Comparison of ENCODE assay signal across 10 cellular contexts in genomic region chr16:52545544-52546262, GRCh38. TPM values are rescaled to one million over a fixed set of nuclear protein-coding genes. Genes with fewer than 3 reads are reported as not detected.
DNase-seq lines count a peak whose midpoint lies in the region; ATAC-seq and TF ChIP-seq lines count a peak whose summit lies in the region.
"Had no signal": no experiment of that assay in that cellular context is flagged by ENCODE, and none has a peak within 500 bp of the region (broad histone marks: within the 10 kb centered on the region; RNA-seq: fewer than 3 reads in every experiment).

No MANE protein-coding gene starts in this region.

- H3K27ac ChIP-seq in VCaP = peak overlapping the region; percentile 78
- H3K27ac ChIP-seq: SK-N-MC had no signal

- no peak overlapping the region for H3K4me3 ChIP-seq in skeletal muscle satellite cell (ENCODE audit: low read length)
- H3K4me3 ChIP-seq: SK-N-MC had no signal

- H3K36me3 ChIP-seq in skeletal muscle satellite cell (ENCODE audit: insufficient read depth, low read length) = no peaks in the 10 kb centered on the region

- peak; percentile 47 for ATAC-seq in left lobe of liver
- no peak for ATAC-seq in HG03135 (IDR thresholded peaks at IDR 0.05; ENCODE audit: unreplicated experiment)
- ATAC-seq in GM18907 (IDR thresholded peaks at IDR 0.05; ENCODE audit: unreplicated experiment) = no peak
- ATAC-seq in activated CD4-positive, CD25-positive, alpha-beta regulatory T cell treated with anti-CD3 and anti-CD28 coated beads, Interleukin-2, amount 50 U/mL, for 24 hours = no peak

- no peaks in the 10 kb centered on the region for H3K4me1 ChIP-seq in skeletal muscle satellite cell (ENCODE audit: control insufficient read depth, insufficient read depth, low read length)

- peak overlapping the region; percentile 37 for H3K4me2 ChIP-seq in skeletal muscle satellite cell (ENCODE audit: low read length)

- TF ChIP-seq CTCF in GM10248 (IDR thresholded peaks at IDR 0.05; ENCODE audit: control extremely low read depth, extremely low read depth, low read depth, missing control alignments) (no peak), VCaP (conservative IDR thresholded peaks at IDR 0.05) (no peak)

- H3K27me3 ChIP-seq in skeletal muscle satellite cell (ENCODE audit: control insufficient read depth, insufficient read depth, low read length) = peaks cover 22% of the 10 kb centered on the region

- POLR2A ChIA-PET in GM10248 (lab: Yijun Ruan, JAX) = no interaction called here

- CTCF ChIA-PET in GM10248 (lab: Yijun Ruan, JAX) = no interaction called here

- DNase-seq in GM10248 (ENCODE audit: extremely low spot score) (peak; percentile 4), left lobe of liver (ENCODE audit: low spot score) (no peak)
- DNase-seq: cortex of kidney; stimulated activated CD4-positive, alpha-beta T cell treated with anti-CD3 and anti-CD28 coated beads, Interleukin-2, amount 100 ng/mL, for 48 hours had no signal

- H3K9me3 ChIP-seq in skeletal muscle satellite cell (replicated peaks; ENCODE audit: low read length) = no peaks in the 10 kb centered on the region

- H3K9ac ChIP-seq in skeletal muscle satellite cell (ENCODE audit: low read depth, low read length) = no peak overlapping the region

RNA-seq across cellular contexts. Expression of gene TOX3, which starts 1.2 kb away (rescaled TPM):
- total RNA-seq in left lobe of liver = 1.3 TPM
- not detected in 2 replicates for total RNA-seq in skeletal muscle satellite cell (2012; rRNA removed)
